In genomic region chr15:87955284-87955909, GRCh38 we compare ENCODE assay signal across 16 cellular contexts.
A peak's percentile ranks its signal among the peaks of the same experiment; 100 is the strongest.
DNase-seq lines count a peak whose midpoint lies in the region; ATAC-seq and TF ChIP-seq lines count a peak whose summit lies in the region.
"Had no signal": no experiment of that assay in that cellular context is flagged by ENCODE, and none has a peak within 500 bp of the region (broad histone marks: within the 10 kb centered on the region; RNA-seq: fewer than 3 reads in every experiment).

No MANE protein-coding gene starts in this region.

- H3K9me3 ChIP-seq in heart left ventricle (no peaks in the 10 kb centered on the region), aorta (ENCODE audit: control insufficient read depth, low read length) (no peaks in the 10 kb centered on the region)
- H3K9me3 ChIP-seq: Caco-2 had no signal

- peak; percentile 11 to 42 (median 24) for ATAC-seq in heart left ventricle
- peak; percentile 15 for ATAC-seq in omental fat pad (ENCODE audit: low FRiP score)
- ATAC-seq in aorta (ENCODE audit: low FRiP score), result peak; percentile 12
- ATAC-seq: HCT116 had no signal

- H3K4me1 ChIP-seq in heart left ventricle (peaks cover 0 to 11% (median 0%) of the 10 kb centered on the region in 12 donors), aorta (ENCODE audit: control insufficient read depth in 1 of 2, insufficient read depth in 2 of 2, low read length in 2 of 2) (peaks cover 0 to 2% of the 10 kb centered on the region in 2 donors)
- H3K4me1 ChIP-seq: Caco-2 had no signal

- no peak for TF ChIP-seq POLR2A in heart left ventricle (IDR thresholded peaks at IDR 0.05)

- TF ChIP-seq CTCF in heart left ventricle (IDR thresholded peaks at IDR 0.05), result no peak
- TF ChIP-seq CTCF in omental fat pad (IDR thresholded peaks at IDR 0.05), result no peak

- no peaks in the 10 kb centered on the region for H3K36me3 ChIP-seq in heart left ventricle
- no peaks in the 10 kb centered on the region for H3K36me3 ChIP-seq in aorta (ENCODE audit: control insufficient read depth in 1 of 2, insufficient read depth in 2 of 2, low read length in 1 of 2)

- DNase-seq in heart left ventricle (no peak), cardiac septum (ENCODE audit: low spot score) (no peak), medulla oblongata (ENCODE audit: extremely low spot score) (peak; percentile 13), omental fat pad (ENCODE audit: low spot score) (no peak), aorta (no peak), ACHN (no peak), GF-D8 (lab: John Stamatoyannopoulos, UW) (no peak)
- DNase-seq: AML-193; Caco-2; CD4-positive, alpha-beta T cell; GOT3; H7; HFFc6 had no signal

- peaks cover 0 to 6% (median 0%) of the 10 kb centered on the region in 9 donors for H3K27me3 ChIP-seq in heart left ventricle
- H3K27me3 ChIP-seq in aorta (ENCODE audit: control insufficient read depth in 1 of 2, insufficient read depth in 2 of 2, low read length in 1 of 2), result no peaks in the 10 kb centered on the region

- in situ Hi-C loops in ACHN (cut with HindIII; ENCODE audit: low pct_ligation_motif_present, low pct_unique_long_range_greater_than_20kb, low sequenced_read_pairs), result no loop called here

- H3K4me3 ChIP-seq in heart left ventricle (no peak overlapping the region), aorta (ENCODE audit: low read length in 2 of 2) (no peak overlapping the region)

- no peak overlapping the region for H3K27ac ChIP-seq in heart left ventricle
- no peak overlapping the region for H3K27ac ChIP-seq in aorta (ENCODE audit: low read depth in 1 of 2, low read length in 2 of 2)
- H3K27ac ChIP-seq: C4-2B, HL-60 had no signal

- intact Hi-C loops in heart left ventricle (cut with DNase I) (loop anchor here in 1 of 10 donors (10.0 kb wide), 2 partner anchors 59 to 279 kb away; no protein-coding TSS in a partner anchor), cardiac septum (cut with DNase I) (no loop called here), aorta (cut with DNase I) (no loop called here)

- 52 to 66% (median 63%) methylated on average over 10 of the region's 10 CpGs for WGBS in heart left ventricle, 4 donors
- WGBS in aorta, 2 donors, result 61 to 63% methylated on average over 10 of the region's 10 CpGs
